In genomic region chr5:72767289-72768010, GRCh38 we compare ENCODE assay signal across 10 cellular contexts. TPM values are rescaled to one million over a fixed set of nuclear protein-coding genes. Genes with fewer than 3 reads are reported as not detected.
DNase-seq lines count a peak whose midpoint lies in the region; ATAC-seq and TF ChIP-seq lines count a peak whose summit lies in the region.
"Had no signal": no experiment of that assay in that cellular context is flagged by ENCODE, and none has a peak within 500 bp of the region (broad histone marks: within the 10 kb centered on the region; RNA-seq: fewer than 3 reads in every experiment).

No MANE protein-coding gene starts in this region.

- TF ChIP-seq CTCF in VCaP (conservative IDR thresholded peaks at IDR 0.05) (peak; percentile 55), right lobe of liver (IDR thresholded peaks at IDR 0.05) (peak in 3 of 4 donors; percentile 29 to 41 (median 37)), MM.1S (IDR thresholded peaks at IDR 0.05; ENCODE audit: low read length) (no peak)

- H3K36me3 ChIP-seq in GM23248 (ENCODE audit: low read depth) (no peaks in the 10 kb centered on the region), right lobe of liver (no peaks in the 10 kb centered on the region), MM.1S (replicated peaks; ENCODE audit: insufficient read depth, low read length) (no peaks in the 10 kb centered on the region)

- 65 to 70% methylated on average over 7 of the region's 7 CpGs for WGBS in GM23248 (ENCODE audit: low coverage in 1 of 2, low lambda C conversion rate in 2 of 2, missing lambda C conversion rate in 2 of 2), 2 experiments
- 45% methylated on average over 5 of the region's 7 CpGs for WGBS in right lobe of liver (ENCODE audit: insufficient coverage, low coverage, low lambda C conversion rate, missing lambda C conversion rate)

- H2AFZ ChIP-seq in GM23248 (no peak overlapping the region), MM.1S (ENCODE audit: low read length) (no peak overlapping the region)

- H3K27me3 ChIP-seq in GM23248 (replicated peaks; ENCODE audit: insufficient read depth) (no peaks in the 10 kb centered on the region; the same call in 1 of the 2 replicates), right lobe of liver (no peaks in the 10 kb centered on the region), MM.1S (replicated peaks; ENCODE audit: insufficient read depth, low read length) (no peaks in the 10 kb centered on the region)

- H3K4me3 ChIP-seq in GM23248 (no peak overlapping the region), right lobe of liver (no peak overlapping the region), MM.1S (ENCODE audit: low read length) (no peak overlapping the region)

- H3K9ac ChIP-seq in GM23248 (no peak overlapping the region), MM.1S (ENCODE audit: low read length) (no peak overlapping the region)

- no peaks in the 10 kb centered on the region for H3K9me2 ChIP-seq in GM23248 (ENCODE audit: insufficient read depth)
- H3K9me2 ChIP-seq in MM.1S (replicated peaks; ENCODE audit: insufficient read depth, low read length), result no peaks in the 10 kb centered on the region

- H3F3A ChIP-seq in GM23248 (ENCODE audit: insufficient read depth) (no peaks in the 10 kb centered on the region), MM.1S (ENCODE audit: insufficient read depth, low read length) (no peaks in the 10 kb centered on the region)

- in situ Hi-C loops in GM23248 (cut with MboI), result no loop called here

- H3K27ac ChIP-seq in GM23248 (no peak overlapping the region), VCaP (peak overlapping the region; percentile 63), right lobe of liver (no peak overlapping the region), MM.1S (ENCODE audit: low read length) (no peak overlapping the region)

- H3K4me2 ChIP-seq in GM23248 (ENCODE audit: unreplicated experiment) (no peak overlapping the region), MM.1S (ENCODE audit: low read depth, low read length) (no peak overlapping the region)

- no peak for TF ChIP-seq POLR2A in right lobe of liver (IDR thresholded peaks at IDR 0.05)
- TF ChIP-seq POLR2A in GM18505 (IDR thresholded peaks at IDR 0.05; ENCODE audit: borderline replicate concordance, extremely low read depth, insufficient read depth, insufficient read length), result no peak

- H3K79me2 ChIP-seq in GM23248 (ENCODE audit: insufficient read depth), result no peaks in the 10 kb centered on the region
- H3K79me2 ChIP-seq in MM.1S (ENCODE audit: low read length), result no peaks in the 10 kb centered on the region

- H3K9me3 ChIP-seq in GM23248 (ENCODE audit: low read depth) (no peaks in the 10 kb centered on the region), right lobe of liver (no peaks in the 10 kb centered on the region), MM.1S (replicated peaks; ENCODE audit: insufficient read depth, low read length) (no peaks in the 10 kb centered on the region)

- intact Hi-C loops in right lobe of liver (cut with DNase I), result no loop called here

- no peaks in the 10 kb centered on the region for H4K20me1 ChIP-seq in GM23248 (ENCODE audit: insufficient read depth)
- no peaks in the 10 kb centered on the region for H4K20me1 ChIP-seq in MM.1S (ENCODE audit: insufficient read depth, low read length)

- H3K4me1 ChIP-seq in GM23248 (ENCODE audit: insufficient read depth) (no peaks in the 10 kb centered on the region), right lobe of liver (no peaks in the 10 kb centered on the region), MM.1S (ENCODE audit: low read length) (no peaks in the 10 kb centered on the region)

- DNase-seq in GM23248, result peak; percentile 2
- DNase-seq in NCI-H146 treated with DMSO at 0.1 percent for 48 hours (lab: John Stamatoyannopoulos, UW; ENCODE audit: unreplicated experiment), result peak; percentile 23
- peak; percentile 48 to 72 (median 63) for DNase-seq in right lobe of liver
- DNase-seq in MM.1S, result no peak
- no peak for DNase-seq in CD1c-positive myeloid dendritic cell (ENCODE audit: extremely low spot score)
- DNase-seq: EL, HFFc6 had no signal

- ATAC-seq in right lobe of liver, result peak; percentile 100
- no peak for ATAC-seq in HG03354 (IDR thresholded peaks at IDR 0.05; ENCODE audit: poor library complexity, severe bottlenecking, unreplicated experiment)
- ATAC-seq in GM18505 (IDR thresholded peaks at IDR 0.05; ENCODE audit: unreplicated experiment), result no peak

RNA-seq across cellular contexts. Expression of gene TNPO1, which starts 49.0 kb away (rescaled TPM):
- 167 and 211 TPM in 2 replicates for total RNA-seq in GM23248 (2014; rRNA removed; shearing (Covaris generic))
- polyA plus RNA-seq in GM23248 (2016; fragmentation: Nextera tagmentation; extraction: Ambion mirVana), result 98.9 and 100 TPM in 2 replicates
- total RNA-seq in right lobe of liver, result 10 to 100 TPM; 29.5 to 64.3 (median 41.8) TPM

Comparison
In these comparisons a context has a peak if more than half of its experiments do, and no peak if none do; other contexts are left out.
1. DNase-seq: peak in GM23248 (single experiment), NCI-H146 treated with DMSO at 0.1 percent for 48 hours (single experiment) and right lobe of liver (3 of 3); none in MM.1S (single experiment) and CD1c-positive myeloid dendritic cell (single experiment).
2. ATAC-seq: peak in right lobe of liver (4 of 4); none in HG03354 (single experiment) and GM18505 (single experiment).